Comparison of ENCODE assay signal across 30 cellular contexts in genomic region chr4:152886201-152886600, GRCh38.
"Had no signal": no experiment of that assay in that cellular context is flagged by ENCODE, and none has a peak within 500 bp of the region (broad histone marks: within the 10 kb centered on the region; RNA-seq: fewer than 3 reads in every experiment).

No MANE protein-coding gene starts in this region.

- ATAC-seq: activated CD8-positive, alpha-beta T cell treated with anti-CD3 and anti-CD28 coated beads for 36 hours; activated T-cell treated with anti-CD3 and anti-CD28 coated beads, Interleukin-2, amount 50 U/mL, for 4 hours; activated T-helper 17 cell treated with anti-CD3 and anti-CD28 coated beads, Interleukin-2, amount 50 U/mL, for 72 hours; esophagus mucosa had no signal

- H3K4me1 Mint-ChIP-seq: activated T-helper 17 cell treated with anti-CD3 and anti-CD28 coated beads, Interleukin-2, amount 50 U/mL, for 72 hours; central memory CD8-positive, alpha-beta T cell had no signal

- H3K27ac Mint-ChIP-seq: activated CD4-positive, alpha-beta T cell treated with anti-CD3 and anti-CD28 coated beads, Interleukin-2, amount 10 ng/mL, durations not matched to agents 7 days and 5 days; activated CD8-positive, alpha-beta T cell treated with anti-CD3 and anti-CD28 coated beads for 36 hours; activated naive CD8-positive, alpha-beta T cell; activated T-helper 17 cell treated with anti-CD3 and anti-CD28 coated beads, Interleukin-2, amount 50 U/mL, for 72 hours; dendritic cell treated with granulocyte-macrophage colony-stimulating factor and Interleukin-4, amounts not matched to agents 40 ng/mL and 50 ng/mL, for 4 days; endodermal cell; T-helper 1 cell treated with Interleukin-12 subunit alpha and Interleukin-12 subunit beta and Interleukin-4 antibody, amounts not matched to agents 30 μg/mL and 1 μg/mL, for 36 hours had no signal

- H3K4me3 Mint-ChIP-seq: activated CD4-positive, alpha-beta T cell treated with anti-CD3 and anti-CD28 coated beads, Interleukin-2, amount 10 ng/mL, durations not matched to agents 7 days and 5 days; activated CD8-positive, alpha-beta T cell treated with anti-CD3 and anti-CD28 coated beads for 36 hours; activated naive CD8-positive, alpha-beta T cell; activated T-cell treated with anti-CD3 and anti-CD28 coated beads, Interleukin-2, amount 50 U/mL, for 4 hours; activated T-helper 17 cell treated with anti-CD3 and anti-CD28 coated beads, Interleukin-2, amount 50 U/mL, for 72 hours; central memory CD8-positive, alpha-beta T cell; dendritic cell treated with granulocyte-macrophage colony-stimulating factor and Interleukin-4, amounts not matched to agents 40 ng/mL and 50 ng/mL, for 4 days; endodermal cell; T-helper 1 cell treated with Interleukin-12 subunit alpha and Interleukin-12 subunit beta and Interleukin-4 antibody, amounts not matched to agents 30 μg/mL and 1 μg/mL, for 36 hours had no signal

- H3K9me3 Mint-ChIP-seq: activated CD4-positive, alpha-beta T cell treated with anti-CD3 and anti-CD28 coated beads, Interleukin-2, amount 10 ng/mL, durations not matched to agents 7 days and 5 days; activated CD8-positive, alpha-beta T cell treated with anti-CD3 and anti-CD28 coated beads for 36 hours; activated T-cell treated with anti-CD3 and anti-CD28 coated beads, Interleukin-2, amount 50 U/mL, for 4 hours; activated T-helper 17 cell treated with anti-CD3 and anti-CD28 coated beads, Interleukin-2, amount 50 U/mL, for 72 hours; central memory CD8-positive, alpha-beta T cell; dendritic cell treated with granulocyte-macrophage colony-stimulating factor and Interleukin-4, amounts not matched to agents 40 ng/mL and 50 ng/mL, for 4 days; endodermal cell; T-helper 1 cell treated with Interleukin-12 subunit alpha and Interleukin-12 subunit beta and Interleukin-4 antibody, amounts not matched to agents 30 μg/mL and 1 μg/mL, for 36 hours had no signal

- H3K27me3 Mint-ChIP-seq: activated CD4-positive, alpha-beta T cell treated with anti-CD3 and anti-CD28 coated beads, Interleukin-2, amount 10 ng/mL, durations not matched to agents 7 days and 5 days; activated CD8-positive, alpha-beta T cell treated with anti-CD3 and anti-CD28 coated beads for 36 hours; activated naive CD8-positive, alpha-beta T cell; activated T-helper 17 cell treated with anti-CD3 and anti-CD28 coated beads, Interleukin-2, amount 50 U/mL, for 72 hours; central memory CD8-positive, alpha-beta T cell; dendritic cell treated with granulocyte-macrophage colony-stimulating factor and Interleukin-4, amounts not matched to agents 40 ng/mL and 50 ng/mL, for 4 days had no signal

- H3K4me3 ChIP-seq: coronary artery, dorsolateral prefrontal cortex had no signal

- H3K27me3 ChIP-seq: brain microvascular endothelial cell, dorsolateral prefrontal cortex had no signal

- FAIRE-seq: astrocyte, bronchial epithelial cell, frontal cortex had no signal

- DNase-seq: activated CD4-positive, alpha-beta T cell treated with anti-CD3 and anti-CD28 coated beads for 1 hour; activated CD4-positive, alpha-beta T cell treated with anti-CD3 and anti-CD28 coated beads for 4 hours; activated CD4-positive, alpha-beta T cell treated with anti-CD3 and anti-CD28 coated beads, Interleukin-2, amount 10 ng/mL, durations not matched to agents 7 days and 5 days; activated CD4-positive, alpha-beta T cell treated with anti-CD3 and anti-CD28 coated beads, Interleukin-2, amount 50 U/mL, for 4 hours; activated CD8-positive, alpha-beta memory T cell treated with anti-CD3 and anti-CD28 coated beads for 24 hours; activated CD8-positive, alpha-beta T cell treated with anti-CD3 and anti-CD28 coated beads for 36 hours; activated effector memory CD4-positive, alpha-beta T cell treated with Interleukin-2 at 50 U/mL for 16 hours; activated gamma-delta T cell treated with Interleukin-2 at 50 U/mL for 16 hours; activated naive CD4-positive, alpha-beta T cell treated with anti-CD3 and anti-CD28 coated beads, Interleukin-2, amount 50 U/mL, for 16 hours; activated naive CD4-positive, alpha-beta T cell treated with Interleukin-2 at 50 U/mL for 16 hours; activated T-cell treated with anti-CD3 and anti-CD28 coated beads, Interleukin-2, amount 50 U/mL, for 4 hours; amniotic stem cell; anterior cingulate cortex; brain microvascular endothelial cell; dorsolateral prefrontal cortex; effector memory CD4-positive, alpha-beta T cell; endodermal cell; foreskin fibroblast; head of caudate nucleus; T1000 had no signal
